Comparison of ENCODE assay signal across 14 cellular contexts in the genomic region with DNA sequence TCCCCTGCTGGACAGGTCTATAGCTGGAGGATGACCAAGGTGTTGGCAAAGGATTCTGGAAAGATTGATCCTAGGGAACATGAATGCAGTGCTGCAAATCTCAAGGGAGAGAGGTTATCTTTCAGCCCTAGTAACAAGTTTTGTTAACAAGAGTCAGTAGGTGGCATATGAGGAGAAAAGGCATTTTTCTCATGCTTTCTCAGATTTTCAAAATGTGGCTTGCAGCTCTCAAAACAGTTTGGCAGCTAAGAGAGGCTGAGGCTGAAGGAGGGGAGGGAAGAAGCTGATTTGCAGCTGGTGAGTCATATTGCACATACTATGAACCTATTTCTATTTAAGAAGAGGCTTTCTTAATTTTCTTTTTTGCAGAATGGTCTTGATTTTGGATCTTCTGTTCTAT.
DNase-seq lines count a peak whose midpoint lies in the region; ATAC-seq and TF ChIP-seq lines count a peak whose summit lies in the region.
"Had no signal": no experiment of that assay in that cellular context is flagged by ENCODE, and none has a peak within 500 bp of the region (broad histone marks: within the 10 kb centered on the region; RNA-seq: fewer than 3 reads in every experiment).

No MANE protein-coding gene starts in this region.

- ATAC-seq in left colon (no peak), omental fat pad (ENCODE audit: low FRiP score) (no peak)
- ATAC-seq: pancreas had no signal

- no peak overlapping the region for H3K23ac ChIP-seq in mesenchymal stem cell (ENCODE audit: low read length in 2 of 2)

- no peaks in the 10 kb centered on the region for H3K79me1 ChIP-seq in mesenchymal stem cell (replicated peaks; ENCODE audit: low read length, poor library complexity, severe bottlenecking)

- peak overlapping the region; percentile 21 for H3K9ac ChIP-seq in mesenchymal stem cell (ENCODE audit: low read length)
- H3K9ac ChIP-seq: BLaER1 had no signal

- peak; percentile 83 for DNase-seq in AG08395 (ENCODE audit: low spot score)
- peak; percentile 26 for DNase-seq in HT1080 (ENCODE audit: low read depth)
- peak; percentile 44 for DNase-seq in brain microvascular endothelial cell
- peak; percentile 26 for DNase-seq in mesenchymal stem cell
- no peak for DNase-seq in left colon
- DNase-seq in DMS79 treated with DMSO at 0.1 percent for 48 hours (lab: John Stamatoyannopoulos, UW), result no peak
- no peak for DNase-seq in stimulated activated CD4-positive, alpha-beta T cell treated with anti-CD3 and anti-CD28 coated beads, Interleukin-4, amount 100 ng/mL, for 24 hours
- no peak for DNase-seq in omental fat pad (ENCODE audit: low spot score)
- DNase-seq: activated T-cell treated with anti-CD3 and anti-CD28 coated beads for 4 hours, foreskin melanocyte, NCI-H1417 treated with DMSO at 0.1 percent for 48 hours, pancreas, testis had no signal

- H4K8ac ChIP-seq in mesenchymal stem cell (ENCODE audit: low read length), result no peak overlapping the region

- intact Hi-C loops in left colon (cut with DNase I, micrococcal nuclease), result no loop called here

- in situ Hi-C loops in brain microvascular endothelial cell (cut with HindIII; ENCODE audit: low pct_ligation_motif_present, low sequenced_read_pairs), result no loop called here

- peaks cover 2% of the 10 kb centered on the region for H3K4me1 ChIP-seq in mesenchymal stem cell (ENCODE audit: control insufficient read depth, insufficient read depth, low read depth, low read length)
- H3K4me1 ChIP-seq: pancreas, testis had no signal

- H3K4ac ChIP-seq in mesenchymal stem cell (ENCODE audit: low read depth in 1 of 2, low read length in 2 of 2), result no peak overlapping the region

- H3K36me3 ChIP-seq in brain microvascular endothelial cell (replicated peaks) (no peaks in the 10 kb centered on the region), mesenchymal stem cell (ENCODE audit: control insufficient read depth in 1 of 2, insufficient read depth in 2 of 2, low read depth in 1 of 2, low read length in 2 of 2) (peaks cover 0 to 16% of the 10 kb centered on the region in 2 experiments)
- H3K36me3 ChIP-seq: BLaER1, pancreas had no signal

- no peak overlapping the region for H2BK15ac ChIP-seq in mesenchymal stem cell (ENCODE audit: low read depth, poor library complexity, severe bottlenecking)

- H3K4me3 ChIP-seq in brain microvascular endothelial cell (ENCODE audit: low read depth, low read length), result no peak overlapping the region
- H3K4me3 ChIP-seq in mesenchymal stem cell (ENCODE audit: insufficient read depth in 1 of 2, low read depth in 1 of 2, low read length in 2 of 2), result no peak overlapping the region
- H3K4me3 ChIP-seq: BLaER1, pancreas, testis had no signal

- H3K9me3 ChIP-seq in mesenchymal stem cell (ENCODE audit: control insufficient read depth, low read length), result no peaks in the 10 kb centered on the region
- H3K9me3 ChIP-seq: BLaER1, pancreas, testis had no signal

- no peak overlapping the region for H2AFZ ChIP-seq in mesenchymal stem cell (ENCODE audit: low read depth, low read length)

- no peak overlapping the region for H2BK120ac ChIP-seq in mesenchymal stem cell (ENCODE audit: low read depth, low read length)

- H2BK5ac ChIP-seq in mesenchymal stem cell (ENCODE audit: low read depth, low read length, poor library complexity, severe bottlenecking), result no peak overlapping the region

- H3K14ac ChIP-seq in mesenchymal stem cell (ENCODE audit: low read length in 2 of 2), result no peak overlapping the region

- no peak overlapping the region for H2BK12ac ChIP-seq in mesenchymal stem cell (ENCODE audit: low read length in 2 of 2)

- H3K27ac ChIP-seq in brain microvascular endothelial cell, result no peak overlapping the region
- H3K27ac ChIP-seq in mesenchymal stem cell (ENCODE audit: low read length, poor library complexity, severe bottlenecking), result peak overlapping the region; percentile 18
- H3K27ac ChIP-seq: BLaER1, pancreas, testis had no signal

- H3K18ac ChIP-seq in mesenchymal stem cell (ENCODE audit: low read depth in 1 of 2, low read length in 2 of 2), result no peak overlapping the region

- H3K4me2 ChIP-seq in mesenchymal stem cell (ENCODE audit: low read length, poor library complexity, severe bottlenecking), result no peak overlapping the region
- H3K4me2 ChIP-seq: BLaER1 had no signal

- H2AK5ac ChIP-seq in mesenchymal stem cell (ENCODE audit: low read length, severe bottlenecking), result no peak overlapping the region

- peak; percentile 2 for TF ChIP-seq CTCF in brain microvascular endothelial cell (IDR thresholded peaks at IDR 0.05; ENCODE audit: low read depth, low read length, missing control alignments)
- no peak for TF ChIP-seq CTCF in omental fat pad (IDR thresholded peaks at IDR 0.05)

- H4K91ac ChIP-seq in mesenchymal stem cell (ENCODE audit: low read length), result no peak overlapping the region

- H3K27me3 ChIP-seq in brain microvascular endothelial cell (replicated peaks), result no peaks in the 10 kb centered on the region
- no peaks in the 10 kb centered on the region for H3K27me3 ChIP-seq in mesenchymal stem cell (ENCODE audit: control insufficient read depth in 1 of 2, insufficient read depth in 1 of 2, low read length in 2 of 2)
- H3K27me3 ChIP-seq: BLaER1, testis had no signal

Comparison
In these comparisons a context has a peak if more than half of its experiments do, and no peak if none do; other contexts are left out.
1. DNase-seq: peak in AG08395 (single experiment), HT1080 (single experiment), brain microvascular endothelial cell (single experiment) and mesenchymal stem cell (single experiment); none in left colon (0 of 2), DMS79 treated with DMSO at 0.1 percent for 48 hours (single experiment), stimulated activated CD4-positive, alpha-beta T cell treated with anti-CD3 and anti-CD28 coated beads, Interleukin-4, amount 100 ng/mL, for 24 hours (single experiment) and omental fat pad (single experiment).